ENCODE assay signal across 26 cellular contexts in the genomic region with DNA sequence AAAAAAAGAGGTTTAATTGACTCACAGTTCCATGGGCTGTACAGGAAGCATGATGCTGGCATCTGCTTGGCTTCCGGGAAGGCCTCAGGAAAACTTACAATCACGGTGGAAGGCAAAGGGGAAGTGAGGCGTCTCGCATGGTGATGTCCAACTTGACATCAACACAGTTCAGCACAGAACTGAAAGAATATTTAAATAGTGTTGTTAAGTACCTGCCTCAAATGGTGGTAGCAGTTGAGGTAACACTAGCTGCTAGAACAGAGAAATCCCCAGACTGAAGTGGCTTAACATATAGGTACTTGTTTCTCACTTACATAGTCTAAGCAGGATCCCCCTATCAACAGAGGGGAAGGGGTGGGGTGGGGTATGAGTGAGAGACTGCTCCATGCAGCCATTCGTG.
"Had no signal": no experiment of that assay in that cellular context is flagged by ENCODE, and none has a peak within 500 bp of the region (broad histone marks: within the 10 kb centered on the region; RNA-seq: fewer than 3 reads in every experiment).

No MANE protein-coding gene starts in this region.

- H3K36me3 ChIP-seq: esophagus squamous epithelium, gastrocnemius medialis, heart right ventricle, left lung, lower lobe of right lung had no signal

- DNase-seq: cortex of kidney; effector CD8-positive, alpha-beta T cell; effector memory CD8-positive, alpha-beta T cell; endodermal cell; erythroblast; esophagus squamous epithelium; foreskin fibroblast; foreskin melanocyte; gastrocnemius medialis; glutamatergic neuron; head of caudate nucleus; heart right ventricle; hippocampal formation; left cardiac atrium; left lung; left ventricle myocardium superior; lower lobe of right lung; mesenchymal stem cell; mucosa of descending colon; naive B cell; naive thymus-derived CD8-positive, alpha-beta T cell had no signal

- H3K27ac ChIP-seq: epithelial cell of prostate, esophagus squamous epithelium, gastrocnemius medialis, heart right ventricle, left lung, lower lobe of right lung had no signal

- FAIRE-seq: endometrium, islet of Langerhans, keratinocyte had no signal

- H3K27me3 ChIP-seq: esophagus squamous epithelium, gastrocnemius medialis, heart right ventricle, left lung had no signal

- H3K4me3 ChIP-seq: esophagus squamous epithelium, gastrocnemius medialis, heart right ventricle, left lung, lower lobe of right lung, mucosa of descending colon had no signal

- ATAC-seq: effector memory CD8-positive, alpha-beta T cell; esophagus mucosa; gastrocnemius medialis; heart right ventricle; left cardiac atrium; left lung; left ventricle myocardium superior; lower lobe of right lung; mucosa of descending colon; naive thymus-derived CD8-positive, alpha-beta T cell had no signal

- H3K4me1 ChIP-seq: gastrocnemius medialis, heart right ventricle, left lung, lower lobe of right lung had no signal
